Comparison of ENCODE assay signal across 8 cellular contexts in genomic region chr1:229507502-229507901, GRCh38. TPM values are rescaled to one million over a fixed set of nuclear protein-coding genes. Genes with fewer than 3 reads are reported as not detected.
DNase-seq lines count a peak whose midpoint lies in the region; TF ChIP-seq lines count a peak whose summit lies in the region.

No MANE protein-coding gene starts in this region.

- 7% methylated on average over 5 of the region's 5 CpGs for WGBS in smooth muscle cell (ENCODE audit: low lambda C conversion rate)

- H3K36me3 ChIP-seq in SJSA1 (peaks cover 17% of the 10 kb centered on the region), smooth muscle cell (ENCODE audit: low read depth) (no peaks in the 10 kb centered on the region)

- H2AFZ ChIP-seq in smooth muscle cell (ENCODE audit: low read depth), result peak overlapping the region; percentile 94

- peak overlapping the region; percentile 91 for H3K4me3 Mint-ChIP-seq in activated naive CD4-positive, alpha-beta T cell treated with anti-CD3 and anti-CD28 coated beads, Interleukin-2, amount 10 ng/mL, durations not matched to agents 7 days and 5 days

- no peak for DNase-seq in activated naive CD4-positive, alpha-beta T cell treated with anti-CD3 and anti-CD28 coated beads, Interleukin-2, amount 10 ng/mL, durations not matched to agents 7 days and 5 days
- no peak for DNase-seq in activated naive CD4-positive, alpha-beta T cell (lab: John Stamatoyannopoulos, UW)
- no peak for DNase-seq in SJSA1 (ENCODE audit: low read depth in 1 of 2, low spot score in 2 of 2)
- no peak for DNase-seq in foreskin fibroblast
- DNase-seq in smooth muscle cell (lab: John Stamatoyannopoulos, UW; ENCODE audit: unreplicated experiment), result no peak
- DNase-seq in DMS153 (lab: John Stamatoyannopoulos, UW), result no peak
- no peak for DNase-seq in AML-193 (lab: John Stamatoyannopoulos, UW)
- DNase-seq in activated CD4-positive, CD25-positive, alpha-beta regulatory T cell treated with anti-CD3 and anti-CD28 coated beads, Interleukin-2, amount 50 U/mL, for 72 hours, result no peak

- H3K4me2 ChIP-seq in smooth muscle cell, result peak overlapping the region; percentile 95

- H3F3A ChIP-seq in smooth muscle cell (ENCODE audit: low read depth), result peaks cover 2% of the 10 kb centered on the region

- H3K27me3 ChIP-seq in SJSA1 (replicated peaks) (no peaks in the 10 kb centered on the region), smooth muscle cell (ENCODE audit: low read depth) (no peaks in the 10 kb centered on the region)

- H3K27ac Mint-ChIP-seq in activated naive CD4-positive, alpha-beta T cell treated with anti-CD3 and anti-CD28 coated beads, Interleukin-2, amount 10 ng/mL, durations not matched to agents 7 days and 5 days, result peak overlapping the region; percentile 97

- H3K27me3 Mint-ChIP-seq in activated naive CD4-positive, alpha-beta T cell treated with anti-CD3 and anti-CD28 coated beads, Interleukin-2, amount 10 ng/mL, durations not matched to agents 7 days and 5 days, result peaks cover 7% of the 10 kb centered on the region

- H3K27ac ChIP-seq in SJSA1, result peak overlapping the region; percentile 74
- H3K27ac ChIP-seq in smooth muscle cell (ENCODE audit: low read depth), result peak overlapping the region; percentile 98

- TF ChIP-seq CTCF in foreskin fibroblast (IDR thresholded peaks at IDR 0.05; ENCODE audit: low read depth, low read length) (no peak), smooth muscle cell (IDR thresholded peaks at IDR 0.05; ENCODE audit: borderline replicate concordance, insufficient read depth, poor library complexity, severe bottlenecking) (no peak)

- CTCF ChIA-PET in activated naive CD4-positive, alpha-beta T cell treated with anti-CD3 and anti-CD28 coated beads, Interleukin-2, amount 10 ng/mL, durations not matched to agents 7 days and 5 days (lab: Charles Lee), result no interaction called here

- H3K4me1 ChIP-seq in SJSA1 (replicated peaks), result peaks cover 21% of the 10 kb centered on the region
- H3K4me1 ChIP-seq in smooth muscle cell (ENCODE audit: low read depth), result peaks cover 5% of the 10 kb centered on the region

- peaks cover 34% of the 10 kb centered on the region for H3K4me1 Mint-ChIP-seq in activated naive CD4-positive, alpha-beta T cell treated with anti-CD3 and anti-CD28 coated beads, Interleukin-2, amount 10 ng/mL, durations not matched to agents 7 days and 5 days

- H3K9me3 Mint-ChIP-seq in activated naive CD4-positive, alpha-beta T cell treated with anti-CD3 and anti-CD28 coated beads, Interleukin-2, amount 10 ng/mL, durations not matched to agents 7 days and 5 days, result no peaks in the 10 kb centered on the region

- H3K9me3 ChIP-seq in SJSA1 (replicated peaks), result no peaks in the 10 kb centered on the region
- H3K9me3 ChIP-seq in smooth muscle cell (replicated peaks; ENCODE audit: low read depth), result no peaks in the 10 kb centered on the region

- peak overlapping the region; percentile 97 for H3K9ac ChIP-seq in smooth muscle cell (ENCODE audit: low read depth)

- peak overlapping the region; percentile 82 for H3K4me3 ChIP-seq in SJSA1
- peak overlapping the region; percentile 79 to 91 for H3K4me3 ChIP-seq in foreskin fibroblast (ENCODE audit: low read depth in 1 of 2, low read length in 2 of 2)
- peak overlapping the region; percentile 97 for H3K4me3 ChIP-seq in smooth muscle cell

- no peaks in the 10 kb centered on the region for H4K20me1 ChIP-seq in smooth muscle cell (ENCODE audit: low read depth)

- H3K79me2 ChIP-seq in smooth muscle cell (ENCODE audit: low read depth), result peaks cover 24% of the 10 kb centered on the region

- peaks cover 9% of the 10 kb centered on the region for H3K36me3 Mint-ChIP-seq in activated naive CD4-positive, alpha-beta T cell treated with anti-CD3 and anti-CD28 coated beads, Interleukin-2, amount 10 ng/mL, durations not matched to agents 7 days and 5 days

RNA-seq across cellular contexts. Expression of gene NUP133, which starts 0.6 kb away (rescaled TPM):
- 39.0 and 43.8 TPM in 2 replicates for total RNA-seq in SJSA1 (2014; rRNA removed; shearing (Covaris generic))
- total RNA-seq in smooth muscle cell, result 40.0 and 54.8 TPM in 2 replicates
- polyA plus RNA-seq in smooth muscle cell, result 14.6 and 15.5 TPM in 2 replicates

RNA-seq across cellular contexts. Expression of gene ABCB10, which starts 51.0 kb away (rescaled TPM):
- 30.0 and 31.7 TPM in 2 replicates for total RNA-seq in SJSA1 (2014; rRNA removed; shearing (Covaris generic))
- total RNA-seq in smooth muscle cell, result 14.2 and 18.4 TPM in 2 replicates
- polyA plus RNA-seq in smooth muscle cell, result 7.1 and 10.3 TPM in 2 replicates
